In genomic region chr12:120364487-120364886, GRCh38 we compare ENCODE assay signal across 25 cellular contexts. TPM values are rescaled to one million over a fixed set of nuclear protein-coding genes. Genes with fewer than 3 reads are reported as not detected.
"Had no signal": no experiment of that assay in that cellular context is flagged by ENCODE, and none has a peak within 500 bp of the region (broad histone marks: within the 10 kb centered on the region; RNA-seq: fewer than 3 reads in every experiment).

No MANE protein-coding gene starts in this region.

- H3K9me3 Mint-ChIP-seq: activated naive CD8-positive, alpha-beta T cell treated with anti-CD3 and anti-CD28 coated beads, Interleukin-2, amount 10 ng/mL, durations not matched to agents 7 days and 5 days; dendritic cell treated with granulocyte-macrophage colony-stimulating factor and Interleukin-4, amounts not matched to agents 40 ng/mL and 50 ng/mL, for 4 days; immature natural killer cell; natural killer cell; WTC11 had no signal

- H3K9me3 ChIP-seq: left lung, thyroid gland had no signal

- H3K36me3 ChIP-seq: left lung, thyroid gland had no signal

- H3K4me3 ChIP-seq: left lung, lung, thyroid gland had no signal

- ATAC-seq: natural killer cell, sciatic nerve, WTC11 had no signal

- H3K27me3 ChIP-seq: thyroid gland had no signal

- H3K4me1 Mint-ChIP-seq: activated naive CD8-positive, alpha-beta T cell treated with anti-CD3 and anti-CD28 coated beads, Interleukin-2, amount 10 ng/mL, durations not matched to agents 7 days and 5 days had no signal

- H3K27ac Mint-ChIP-seq: activated naive CD8-positive, alpha-beta T cell treated with anti-CD3 and anti-CD28 coated beads, Interleukin-2, amount 10 ng/mL, durations not matched to agents 7 days and 5 days; dendritic cell treated with granulocyte-macrophage colony-stimulating factor and Interleukin-4, amounts not matched to agents 40 ng/mL and 50 ng/mL, for 4 days; immature natural killer cell; natural killer cell; WTC11 had no signal

- H3K4me3 Mint-ChIP-seq: activated naive CD8-positive, alpha-beta T cell treated with anti-CD3 and anti-CD28 coated beads, Interleukin-2, amount 10 ng/mL, durations not matched to agents 7 days and 5 days; dendritic cell treated with granulocyte-macrophage colony-stimulating factor and Interleukin-4, amounts not matched to agents 40 ng/mL and 50 ng/mL, for 4 days; natural killer cell; WTC11 had no signal

- DNase-seq: activated naive CD4-positive, alpha-beta T cell treated with Interleukin-2 at 50 U/mL for 16 hours; activated naive CD8-positive, alpha-beta T cell treated with anti-CD3 and anti-CD28 coated beads, Interleukin-2, amount 10 ng/mL, durations not matched to agents 7 days and 5 days; activated T-cell treated with anti-CD3 and anti-CD28 coated beads, Interleukin-2, amount 50 U/mL, for 1 hour; amygdala; effector CD4-positive, alpha-beta T cell; erythroblast; foreskin fibroblast; immature natural killer cell; left lung; natural killer cell; nucleus accumbens; stimulated activated CD4-positive, alpha-beta T cell treated with anti-CD3 and anti-CD28 coated beads, Interleukin-2, amount 100 ng/mL, for 48 hours; stimulated activated CD8-positive, alpha-beta memory T cell treated with anti-CD3 and anti-CD28 coated beads, Interleukin-4, amount 100 ng/mL, for 48 hours; stimulated activated naive CD4-positive, alpha-beta T cell treated with Interleukin-2 at 50 U/mL for 16 hours; substantia nigra; T-helper 9 cell had no signal

- H3K27ac ChIP-seq: thyroid gland had no signal

- H3K36me3 Mint-ChIP-seq: activated naive CD8-positive, alpha-beta T cell treated with anti-CD3 and anti-CD28 coated beads, Interleukin-2, amount 10 ng/mL, durations not matched to agents 7 days and 5 days; immature natural killer cell; natural killer cell had no signal

- FAIRE-seq: urothelium cell line had no signal

RNA-seq across cellular contexts. Expression of gene MSI1, which starts 4.5 kb away (rescaled TPM):
- total RNA-seq: activated naive CD8-positive, alpha-beta T cell treated with anti-CD3 and anti-CD28 coated beads, Interleukin-2, amount 10 ng/mL, durations not matched to agents 7 days and 5 days; fibroblast of lung; natural killer cell; T-helper 1 cell treated with Interleukin-12 subunit alpha and Interleukin-12 subunit beta and Interleukin-4 antibody, amounts not matched to agents 30 ng/mL and 1 ng/mL, for 36 hours had no signal
- polyA plus RNA-seq: fibroblast of lung, immature natural killer cell had no signal

RNA-seq across cellular contexts. Expression of gene PLA2G1B, which starts 36.9 kb away (rescaled TPM):
- total RNA-seq: activated naive CD8-positive, alpha-beta T cell treated with anti-CD3 and anti-CD28 coated beads, Interleukin-2, amount 10 ng/mL, durations not matched to agents 7 days and 5 days; fibroblast of lung; kidney epithelial cell; sciatic nerve; T-helper 1 cell treated with Interleukin-12 subunit alpha and Interleukin-12 subunit beta and Interleukin-4 antibody, amounts not matched to agents 30 ng/mL and 1 ng/mL, for 36 hours; thyroid gland had no signal
